In the genomic region with DNA sequence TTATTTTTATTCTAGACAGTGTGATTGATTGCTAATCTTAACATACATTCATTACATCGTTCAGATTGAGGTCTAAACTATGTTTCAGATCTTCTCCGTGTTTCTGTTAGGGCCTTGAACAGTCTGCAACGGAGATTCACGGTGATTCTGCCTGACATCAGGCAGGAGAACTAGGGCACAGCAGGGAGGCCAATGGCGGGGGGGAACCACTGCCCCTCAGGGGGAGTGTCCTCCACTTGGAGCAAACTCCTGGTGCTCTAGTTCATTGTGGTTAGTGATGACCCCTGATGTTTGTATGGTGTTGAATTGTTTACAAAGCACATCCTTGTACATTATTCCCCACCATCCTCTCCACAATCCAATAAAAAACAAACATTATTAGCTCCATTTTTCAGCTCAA, we compare ENCODE assay signal across 16 cellular contexts.
DNase-seq lines count a peak whose midpoint lies in the region; ATAC-seq and TF ChIP-seq lines count a peak whose summit lies in the region.
"Had no signal": no experiment of that assay in that cellular context is flagged by ENCODE, and none has a peak within 500 bp of the region (broad histone marks: within the 10 kb centered on the region; RNA-seq: fewer than 3 reads in every experiment).

No MANE protein-coding gene starts in this region.

- H3K9ac ChIP-seq in colonic mucosa (ENCODE audit: low read depth in 2 of 2, low read length in 2 of 2): no peak overlapping the region

- H3K27ac Mint-ChIP-seq in Calu3 (ENCODE audit: unreplicated experiment): no peak overlapping the region
- H3K27ac Mint-ChIP-seq: IgD-negative memory B cell had no signal

- TF ChIP-seq CTCF in C4-2B (conservative IDR thresholded peaks at IDR 0.05) (no peak), VCaP (conservative IDR thresholded peaks at IDR 0.05) (no peak), Calu3 (IDR thresholded peaks at IDR 0.05; ENCODE audit: unreplicated experiment) (no peak), colonic mucosa (IDR thresholded peaks at IDR 0.05) (no peak)

- no peak for ATAC-seq in HG03565 (IDR thresholded peaks at IDR 0.05; ENCODE audit: unreplicated experiment)
- ATAC-seq: HCT116 had no signal

- no TSS peak for BruUV-seq in Calu3 (replicated peaks; lab: Mats Ljungman, UMichigan)

- H3K4me1 Mint-ChIP-seq in Calu3 (ENCODE audit: low read depth, unreplicated experiment): no peaks in the 10 kb centered on the region

- no peaks in the 10 kb centered on the region for H3K27me3 Mint-ChIP-seq in Calu3 (ENCODE audit: unreplicated experiment)
- H3K27me3 Mint-ChIP-seq: IgD-negative memory B cell had no signal

- no peaks in the 10 kb centered on the region for H3K9me3 ChIP-seq in colonic mucosa

- CTCF ChIA-PET in Calu3 (lab: Charles Lee): interaction anchor here (0.7 to 2.9 kb wide), 4 partner anchors 12 to 100 kb away, joined by 3 to 12 read pairs (median 5); no protein-coding TSS in a partner anchor

- no peak overlapping the region for H3K4me3 ChIP-seq in colonic mucosa

- intact Hi-C loops in Calu3 (cut with micrococcal nuclease; ENCODE audit: unreplicated experiment): no loop called here
- intact Hi-C loops in colonic mucosa (cut with DNase I): no loop called here

- no peaks in the 10 kb centered on the region for H3K9me3 Mint-ChIP-seq in Calu3 (ENCODE audit: low read depth, unreplicated experiment)

- no peaks in the 10 kb centered on the region for H3K36me3 ChIP-seq in colonic mucosa

- no peaks in the 10 kb centered on the region for H3K4me1 ChIP-seq in colonic mucosa

- peak; percentile 6 for DNase-seq in NCI-H2029 (lab: John Stamatoyannopoulos, UW)
- DNase-seq in Calu3: no peak
- DNase-seq in colonic mucosa: no peak
- DNase-seq in UCSD-AML1 (lab: John Stamatoyannopoulos, UW; ENCODE audit: unreplicated experiment): no peak
- DNase-seq: DMS153, EL, NCI-H1436 treated with DMSO at 0.1 percent for 48 hours, NCI-H2171, NCI-H524, RPMI8226 had no signal

- no peak overlapping the region for H3K4me3 Mint-ChIP-seq in Calu3 (ENCODE audit: low read depth, unreplicated experiment)
- H3K4me3 Mint-ChIP-seq: IgD-negative memory B cell had no signal

- no peaks in the 10 kb centered on the region for H3K36me3 Mint-ChIP-seq in Calu3 (ENCODE audit: insufficient read depth, unreplicated experiment)
- H3K36me3 Mint-ChIP-seq: IgD-negative memory B cell had no signal

- H3K27me3 ChIP-seq in layer of hippocampus (ENCODE audit: control insufficient read depth, insufficient read depth, low read length) (no peaks in the 10 kb centered on the region), colonic mucosa (no peaks in the 10 kb centered on the region)

- peak overlapping the region; percentile 26; the same call in 1 of the 2 replicates for H3K27ac ChIP-seq in C4-2B
- H3K27ac ChIP-seq in VCaP: peak overlapping the region; percentile 56
- peak overlapping the region; percentile 14 for H3K27ac ChIP-seq in layer of hippocampus (ENCODE audit: low read depth, low read length)
- no peak overlapping the region for H3K27ac ChIP-seq in colonic mucosa
